Comparison of ENCODE assay signal across 8 cellular contexts in genomic region chr3:75294124-75294523, GRCh38.
DNase-seq lines count a peak whose midpoint lies in the region; ATAC-seq and TF ChIP-seq lines count a peak whose summit lies in the region.

No MANE protein-coding gene starts in this region.

- H3K27me3 Mint-ChIP-seq in nephron (ENCODE audit: low read depth), result no peaks in the 10 kb centered on the region

- H3K27ac Mint-ChIP-seq in nephron, result no peak overlapping the region

- H3K9me3 Mint-ChIP-seq in nephron, result no peaks in the 10 kb centered on the region

- peak; percentile 54 to 71 (median 63) for TF ChIP-seq CTCF in nephron (IDR thresholded peaks at IDR 0.05; ENCODE audit: unreplicated experiment in 3 of 3)

- peaks cover 13% of the 10 kb centered on the region; the same call in 1 of the 2 replicates for H3K9me3 ChIP-seq in NT2/D1 (ENCODE audit: insufficient read depth, low read length)

- H3K9ac ChIP-seq in NT2/D1 (ENCODE audit: insufficient read length, low read depth), result no peak overlapping the region

- H3K4me1 Mint-ChIP-seq in nephron, result peaks cover 5% of the 10 kb centered on the region

- peak; percentile 1 for DNase-seq in GM04503 (ENCODE audit: low read depth)
- peak; percentile 3 for DNase-seq in H4 (ENCODE audit: low spot score)
- DNase-seq in NT2/D1 (ENCODE audit: low read depth, low spot score), result peak; percentile 23
- peak; percentile 81 for DNase-seq in epidermal melanocyte (ENCODE audit: insufficient read length, low spot score)
- DNase-seq in T-helper 2 cell, result no peak

- H3K27me3 ChIP-seq in NT2/D1 (ENCODE audit: insufficient read depth, insufficient read length), result no peaks in the 10 kb centered on the region

- no peak overlapping the region for H3K4me3 ChIP-seq in NT2/D1 (ENCODE audit: insufficient read length, low read depth)

- no peaks in the 10 kb centered on the region for H3K36me3 ChIP-seq in NT2/D1 (ENCODE audit: insufficient read depth, insufficient read length, low read length)

- H3K4me3 Mint-ChIP-seq in nephron, result no peak overlapping the region

- no peaks in the 10 kb centered on the region for H3K4me1 ChIP-seq in NT2/D1 (ENCODE audit: insufficient read depth, insufficient read length)

- no peaks in the 10 kb centered on the region for H3K36me3 Mint-ChIP-seq in nephron (ENCODE audit: low read depth)

- ATAC-seq in HG03460 (IDR thresholded peaks at IDR 0.05; ENCODE audit: unreplicated experiment) (no peak), GM21515 (IDR thresholded peaks at IDR 0.05; ENCODE audit: unreplicated experiment) (no peak)

Comparison
In these comparisons a context has a peak if more than half of its experiments do, and no peak if none do; other contexts are left out.
1. DNase-seq: peak in GM04503 (single experiment), H4 (single experiment), NT2/D1 (single experiment) and epidermal melanocyte (single experiment); none in T-helper 2 cell (0 of 5).